Comparison of ENCODE assay signal across 8 cellular contexts in the genomic region with DNA sequence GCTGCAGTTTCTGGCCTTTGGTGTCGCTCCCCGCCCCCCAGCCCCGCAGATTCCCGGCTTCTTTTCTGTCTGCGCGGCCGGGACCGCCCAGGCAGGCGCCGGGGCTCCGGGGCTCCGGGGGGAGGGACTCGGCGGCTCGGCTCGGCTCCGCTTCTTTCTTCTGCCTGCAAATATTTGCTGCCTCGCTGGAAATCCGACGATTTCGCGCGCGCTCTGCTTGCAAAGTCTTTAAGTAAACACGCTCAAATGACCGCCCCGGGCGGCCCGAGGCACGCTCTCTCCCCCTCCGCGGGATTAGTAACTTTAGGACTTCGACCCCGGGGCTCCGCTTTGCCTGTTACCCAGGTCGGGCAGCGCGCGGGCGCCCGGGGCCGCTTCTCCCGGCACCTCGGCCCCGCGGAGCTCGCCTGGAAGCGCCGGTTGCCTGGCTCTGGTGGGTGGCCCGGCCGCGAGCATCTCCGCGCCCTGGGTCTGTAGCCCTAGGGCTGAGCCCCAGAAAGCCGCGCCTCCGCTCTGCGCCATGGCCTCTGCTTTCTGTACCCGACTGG. TPM values are rescaled to one million over a fixed set of nuclear protein-coding genes. Genes with fewer than 3 reads are reported as not detected.
A peak's percentile ranks its signal among the peaks of the same experiment; 100 is the strongest.
DNase-seq lines count a peak whose midpoint lies in the region; ATAC-seq, FAIRE-seq and TF ChIP-seq lines count a peak whose summit lies in the region.

No MANE protein-coding gene starts in this region.

- POLR2A ChIA-PET in A549 (lab: Yijun Ruan, JAX) = interaction anchor here (0.8 to 1.4 kb wide), 2 partner anchors 316 to 444 kb away, joined by 4 to 5 read pairs; no protein-coding TSS in a partner anchor
- POLR2A ChIA-PET in HEK293T (lab: Yijun Ruan, JAX) = interaction anchor here (1.0 to 1.1 kb wide), 2 partner anchors 8 to 263 kb away, joined by 3 read pairs; partner anchors contain the start of genes ATP5F1C and KIN
- POLR2A ChIA-PET in MCF 10A (lab: Yijun Ruan, JAX) = no interaction called here

- no peak overlapping the region for H2AK5ac ChIP-seq in mesenchymal stem cell (ENCODE audit: low read length, severe bottlenecking)

- no peak overlapping the region for H4K91ac ChIP-seq in mesenchymal stem cell (ENCODE audit: low read length)

- ATAC-seq in A549 (peak; percentile 10 to 11; a peak in 4 of 6 replicates), HG03460 (IDR thresholded peaks at IDR 0.05; ENCODE audit: unreplicated experiment) (no peak)

- peak overlapping the region; percentile 67 for H3K4me3 Mint-ChIP-seq in MCF 10A (ENCODE audit: unreplicated experiment)

- H3K18ac ChIP-seq in mesenchymal stem cell (ENCODE audit: low read depth in 1 of 2, low read length in 2 of 2) = no peak overlapping the region

- no peak for TF ChIP-seq POLR2A in A549 (IDR thresholded peaks at IDR 0.05; ENCODE audit: low read length)

- no peak for TF ChIP-seq CTCF in A549 (IDR thresholded peaks at IDR 0.05)
- no peak for TF ChIP-seq CTCF in MCF 10A (IDR thresholded peaks at IDR 0.05; ENCODE audit: unreplicated experiment)

- FAIRE-seq in A549 (lab: Jason Lieb, UNC) = no peak

- H3K36me3 Mint-ChIP-seq in MCF 10A (ENCODE audit: insufficient read depth, unreplicated experiment) = no peaks in the 10 kb centered on the region

- intact Hi-C loops in MCF 10A (cut with micrococcal nuclease) = loop anchor here (5.0 to 10.0 kb wide), 2 partner anchors 523 to 704 kb away; no protein-coding TSS in a partner anchor

- H3K9me3 ChIP-seq in A549 (no peaks in the 10 kb centered on the region), mesenchymal stem cell (ENCODE audit: control insufficient read depth, low read length) (no peaks in the 10 kb centered on the region)

- H3K4me2 ChIP-seq in A549 (peak overlapping the region; percentile 98), mesenchymal stem cell (ENCODE audit: low read length, poor library complexity, severe bottlenecking) (peak overlapping the region; percentile 91)

- no peak overlapping the region for H3K27ac Mint-ChIP-seq in MCF 10A (ENCODE audit: low read depth, unreplicated experiment)

- H3K4me3 ChIP-seq in A549 (peak overlapping the region; percentile 72), mesenchymal stem cell (ENCODE audit: insufficient read depth in 1 of 2, low read depth in 1 of 2, low read length in 2 of 2) (peak overlapping the region; percentile 4 to 33)

- H4K8ac ChIP-seq in mesenchymal stem cell (ENCODE audit: low read length) = no peak overlapping the region

- H3K9me3 Mint-ChIP-seq in MCF 10A (ENCODE audit: unreplicated experiment) = no peaks in the 10 kb centered on the region

- no peak overlapping the region for H2BK12ac ChIP-seq in mesenchymal stem cell (ENCODE audit: low read length in 2 of 2)

- no peak overlapping the region for H2BK120ac ChIP-seq in mesenchymal stem cell (ENCODE audit: low read depth, low read length)

- CTCF ChIA-PET in A549 (lab: Yijun Ruan, JAX) = interaction anchor here (1.0 kb wide), 1 partner anchor 291 kb away, joined by 3 read pairs; no protein-coding TSS in a partner anchor
- CTCF ChIA-PET in HEK293T (lab: Yijun Ruan, JAX) = no interaction called here
- CTCF ChIA-PET in MCF 10A (lab: Yijun Ruan, JAX) = no interaction called here

- peaks cover 0 to 3% of the 10 kb centered on the region in 2 experiments for H3K36me3 ChIP-seq in mesenchymal stem cell (ENCODE audit: control insufficient read depth in 1 of 2, insufficient read depth in 2 of 2, low read depth in 1 of 2, low read length in 2 of 2)

- peaks cover 11% of the 10 kb centered on the region for H3K27me3 Mint-ChIP-seq in MCF 10A (ENCODE audit: insufficient read depth, unreplicated experiment)

- H3K27ac ChIP-seq in A549 (peak overlapping the region; percentile 82 to 85), mesenchymal stem cell (ENCODE audit: low read length, poor library complexity, severe bottlenecking) (no peak overlapping the region)

- no peak overlapping the region for H3K14ac ChIP-seq in mesenchymal stem cell (ENCODE audit: low read length in 2 of 2)

- no peak overlapping the region for H2BK15ac ChIP-seq in mesenchymal stem cell (ENCODE audit: low read depth, poor library complexity, severe bottlenecking)

- no TSS peak for BruUV-seq in MCF 10A (replicated peaks; lab: Mats Ljungman, UMichigan)

- H3K4ac ChIP-seq in mesenchymal stem cell (ENCODE audit: low read depth in 1 of 2, low read length in 2 of 2) = no peak overlapping the region

- no peak overlapping the region for H2AFZ ChIP-seq in mesenchymal stem cell (ENCODE audit: low read depth, low read length)

- 10% methylated on average over 16 of the region's 59 CpGs for whole genome bisulfite sequencing in A549 (ENCODE audit: missing lambda C conversion rate)
- WGBS in mesenchymal stem cell = under 1% methylated on average over 49 of the region's 59 CpGs

- DNase-seq in A549 (ENCODE audit: low read depth in 1 of 2, low spot score in 1 of 2) (peak; percentile 28 to 78), HEK293T (ENCODE audit: extremely low spot score) (peak; percentile 45), MCF 10A (ENCODE audit: unreplicated experiment) (no peak), mesenchymal stem cell (peak; percentile 46), NOMO-1 (lab: John Stamatoyannopoulos, UW; ENCODE audit: unreplicated experiment in 2 of 2) (no peak), DMS153 (lab: John Stamatoyannopoulos, UW) (no peak), NCI-H510A (lab: John Stamatoyannopoulos, UW) (no peak)

- no peaks in the 10 kb centered on the region for H3K79me1 ChIP-seq in mesenchymal stem cell (replicated peaks; ENCODE audit: low read length, poor library complexity, severe bottlenecking)

- H3K4me1 ChIP-seq in A549 (peaks cover 17% of the 10 kb centered on the region), mesenchymal stem cell (ENCODE audit: control insufficient read depth, insufficient read depth, low read depth, low read length) (peaks cover 44% of the 10 kb centered on the region)

- no peak overlapping the region for H3K9ac ChIP-seq in mesenchymal stem cell (ENCODE audit: low read length)

- no peak for TF ChIP-seq EP300 in A549 (IDR thresholded peaks at IDR 0.05)

- H3K23ac ChIP-seq in mesenchymal stem cell (ENCODE audit: low read length in 2 of 2) = no peak overlapping the region

- no peak overlapping the region for H2BK5ac ChIP-seq in mesenchymal stem cell (ENCODE audit: low read depth, low read length, poor library complexity, severe bottlenecking)

- peaks cover 93 to 100% of the 10 kb centered on the region in 2 experiments for H3K27me3 ChIP-seq in mesenchymal stem cell (ENCODE audit: control insufficient read depth in 1 of 2, insufficient read depth in 1 of 2, low read length in 2 of 2)

- no peak for TF ChIP-seq RAD21 in A549 (conservative IDR thresholded peaks at IDR 0.05 in 1 of 2, IDR thresholded peaks at IDR 0.05 in 1 of 2)

- peaks cover 1% of the 10 kb centered on the region for H3K4me1 Mint-ChIP-seq in MCF 10A (ENCODE audit: insufficient read depth, unreplicated experiment)

TF ChIP-seq in A549, 52 proteins besides CTCF, POLR2A, EP300 and RAD21 (continues in another document):
- no peak for TF ChIP-seq ZFP36 (IDR thresholded peaks at IDR 0.05; ENCODE audit: borderline replicate concordance, partially characterized antibody)
- TF ChIP-seq EHF (CRISPR knock-in tag; IDR thresholded peaks at IDR 0.05) = no peak
- no peak for TF ChIP-seq HOXA7 (CRISPR knock-in tag; IDR thresholded peaks at IDR 0.05)
- TF ChIP-seq JUNB (IDR thresholded peaks at IDR 0.05) = no peak
- TF ChIP-seq FOSB (CRISPR knock-in tag; IDR thresholded peaks at IDR 0.05) = no peak
- TF ChIP-seq E2F6 (IDR thresholded peaks at IDR 0.05; ENCODE audit: borderline replicate concordance, low read depth) = 0 out of 2 replicates have a peak, but pooled peaks have one; percentile 54
- TF ChIP-seq MAX (IDR thresholded peaks at IDR 0.05) = peak; percentile 45; the same call in 1 of the 2 replicates
- TF ChIP-seq JUN (IDR thresholded peaks at IDR 0.05) = 0 out of 5 replicates have a peak, but pooled peaks of 1 of the 2 experiments have one; percentile 17

TF ChIP-seq in HEK293T, 16 proteins besides CTCF, POLR2A, EP300 and RAD21:
- TF ChIP-seq FOXM1 (IDR thresholded peaks at IDR 0.05; ENCODE audit: borderline replicate concordance) (no peak), L3MBTL2 (conservative IDR thresholded peaks at IDR 0.05) (peak; percentile 59)

RNA-seq across cellular contexts. Expression of gene GATA3, which starts 3.9 kb away (rescaled TPM):
- polyA plus RNA-seq in A549 (2011; rRNA removed) (1.3 and 1.6 TPM in 2 replicates), A549 (2017; fragmentation: RNase III; extraction: RNeasy Plus Mini Kit Qiagen cat#74134 plus additional on column Dnase treatment) (3.5 to 4.7 TPM (median 4.0 TPM) in 3 replicates)
- polyA plus RNA-seq in A549 (2012; cell fraction: cytosol; rRNA removed) = 3.8 and 4.3 TPM in 2 replicates
- 7.2 and 9.1 TPM in 2 replicates for polyA plus RNA-seq in A549 (2012; cell fraction: nucleus; rRNA removed)
- 0.58 and 0.79 TPM in 2 replicates for polyA minus RNA-seq in A549 (2011; rRNA and poly(A)+ RNA removed)
- 13.1 and 14.6 TPM in 2 replicates for total RNA-seq in MCF 10A (2022)
- 8.4 TPM for polyA plus RNA-seq in mesenchymal stem cell (2013, experiment 1 of 2)
- 8.8 TPM for polyA plus RNA-seq in mesenchymal stem cell (2013, experiment 2 of 2)

Comparison
In these comparisons a context has a peak if more than half of its experiments do, and no peak if none do; other contexts are left out.
1. DNase-seq: peak in A549 (2 of 2), HEK293T (single experiment) and mesenchymal stem cell (single experiment); none in MCF 10A (single experiment), NOMO-1 (0 of 2), DMS153 (single experiment) and NCI-H510A (single experiment).